ENCODE assay signal across 8 cellular contexts in the genomic region with DNA sequence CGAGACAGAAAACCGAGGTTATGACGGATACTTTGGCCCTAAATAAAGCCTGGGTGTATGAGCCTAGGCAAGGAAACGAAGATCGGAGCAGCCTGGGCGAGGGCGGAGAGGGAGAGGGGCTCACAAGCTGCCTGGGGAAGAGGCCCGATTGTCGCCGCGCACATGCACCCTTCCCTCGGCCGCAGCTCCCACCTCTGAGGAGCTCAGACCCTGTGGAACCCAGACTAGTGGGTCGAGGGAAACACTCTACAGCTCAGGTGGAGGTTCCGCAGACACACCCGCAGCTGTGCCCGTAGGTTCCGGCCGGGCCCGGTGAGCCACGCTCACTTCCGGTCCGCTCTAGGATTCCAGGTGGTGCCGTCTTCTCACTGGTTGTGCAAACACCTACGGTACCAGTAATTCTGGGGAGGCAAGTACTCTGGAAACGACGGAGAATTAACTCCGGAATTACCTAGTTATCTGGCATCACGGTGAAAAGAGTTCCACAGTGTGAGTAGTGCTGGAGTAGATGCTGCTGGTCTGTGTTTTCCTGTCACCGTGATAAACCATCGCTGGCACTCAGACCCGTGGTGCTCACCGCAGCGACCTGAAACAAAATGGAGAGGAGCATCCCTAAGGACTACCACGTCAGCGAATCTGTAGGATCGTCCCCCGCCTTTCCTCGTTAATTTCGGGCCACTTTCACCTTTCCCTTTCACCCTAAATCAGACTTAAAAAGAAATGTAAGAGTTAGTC.
DNase-seq lines count a peak whose midpoint lies in the region; ATAC-seq, FAIRE-seq and TF ChIP-seq lines count a peak whose summit lies in the region.

No MANE protein-coding gene starts in this region.

- H2AK5ac ChIP-seq in H1 (ENCODE audit: low read depth, low read length), result no peak overlapping the region

- H3K27me3 ChIP-seq in H1 (replicated peaks in 1 of 4; ENCODE audit: control insufficient read depth in 3 of 4, extremely low read depth in 1 of 4, insufficient read depth in 3 of 4, low read length in 3 of 4), result peaks cover 0 to 2% (median under 1%) of the 10 kb centered on the region in 4 experiments; a peak in 3 of 7 replicates

- H3K23ac ChIP-seq in H1 (ENCODE audit: insufficient read length), result no peak overlapping the region

- H2BK20ac ChIP-seq in H1 (ENCODE audit: low read length), result no peak overlapping the region

- H2BK12ac ChIP-seq in H1 (ENCODE audit: low read depth, low read length), result 0 out of 2 replicates have a peak overlapping the region, but pooled peaks have one; percentile 20

- peak overlapping the region; percentile 75 for H3K56ac ChIP-seq in H1 (replicated peaks; ENCODE audit: insufficient read length, low read depth, low read length)

- H4K91ac ChIP-seq in H1 (replicated peaks; ENCODE audit: insufficient read length, low read length), result peak overlapping the region; percentile 25

- peak overlapping the region; percentile 83 for H4K5ac ChIP-seq in H1 (ENCODE audit: insufficient read length, low read depth, low read length)

- H3K4me2 ChIP-seq in H1 (ENCODE audit: insufficient read depth in 1 of 2, low read depth in 2 of 2, low read length in 2 of 2), result peak overlapping the region; percentile 84 to 97

- ATAC-seq in GM18511 (IDR thresholded peaks at IDR 0.05; ENCODE audit: unreplicated experiment) (peak; percentile 88), HG02870 (IDR thresholded peaks at IDR 0.05; ENCODE audit: unreplicated experiment) (peak; percentile 79)

- no peak overlapping the region for H2BK120ac ChIP-seq in H1 (replicated peaks; ENCODE audit: low read depth, low read length)

- peak overlapping the region; percentile 79 for H3K18ac ChIP-seq in H1 (ENCODE audit: extremely low read depth, low read length)

- peak; percentile 66 for FAIRE-seq in H1 (lab: Jason Lieb, UNC)

- POLR2A ChIA-PET in activated CD4-positive, alpha-beta memory T cell treated with anti-CD3 and anti-CD28 coated beads, Interleukin-2, amount 10 ng/mL, durations not matched to agents 7 days and 5 days (lab: Charles Lee), result no interaction called here
- POLR2A ChIA-PET in H1 (lab: Charles Lee; ENCODE audit: partially characterized antibody), result interaction anchor here (0.8 to 2.7 kb wide), 14 partner anchors 9 to 171 kb away, joined by 3 to 8 read pairs (median 4); a partner anchor contains a TSS

- peak overlapping the region; percentile 79 for H3K27ac ChIP-seq in H1 (ENCODE audit: low read depth, low read length)

- no peak overlapping the region for H3K27ac Mint-ChIP-seq in activated CD4-positive, alpha-beta memory T cell treated with anti-CD3 and anti-CD28 coated beads, Interleukin-2, amount 10 ng/mL, durations not matched to agents 7 days and 5 days

- no peaks in the 10 kb centered on the region; a peak in 1 of 4 replicates for H3K79me2 ChIP-seq in H1 (ENCODE audit: control insufficient read depth in 1 of 2, insufficient read depth in 2 of 2, low read length in 2 of 2)

- no peaks in the 10 kb centered on the region for H3K36me3 ChIP-seq in H1 (ENCODE audit: control insufficient read depth in 2 of 4, insufficient read depth in 4 of 4, low read length in 3 of 4)

- TF ChIP-seq CTCF in H1 (IDR thresholded peaks at IDR 0.05; ENCODE audit: control extremely low read depth in 1 of 3, insufficient read depth in 1 of 3, low read depth in 1 of 3, low read length in 3 of 3), result no peak

- H2AFZ ChIP-seq in H1 (ENCODE audit: low read length), result peak overlapping the region; percentile 100

- peak overlapping the region; percentile 63 for H3K4me3 Mint-ChIP-seq in activated CD4-positive, alpha-beta memory T cell treated with anti-CD3 and anti-CD28 coated beads, Interleukin-2, amount 10 ng/mL, durations not matched to agents 7 days and 5 days

- WGBS in H1 (ENCODE audit: extremely low coverage in 1 of 2, insufficient coverage in 1 of 2, insufficient read length in 1 of 2, insufficient replicate concordance in 2 of 2, low coverage in 1 of 2, low lambda C conversion rate in 2 of 2, missing lambda C conversion rate in 1 of 2), 2 experiments, result 1% methylated on average over 37 of the region's 40 CpGs; no CpG with 5 or more reads in 1 of the 2 experiments

- H2BK15ac ChIP-seq in H1 (ENCODE audit: low read length), result no peak overlapping the region

- CTCF ChIA-PET in activated CD4-positive, alpha-beta memory T cell treated with anti-CD3 and anti-CD28 coated beads, Interleukin-2, amount 10 ng/mL, durations not matched to agents 7 days and 5 days (lab: Charles Lee), result interaction anchor here (1.0 kb wide), 1 partner anchor 1283 kb away, joined by 3 read pairs; no protein-coding TSS in a partner anchor
- CTCF ChIA-PET in H1 (lab: Charles Lee; ENCODE audit: partially characterized antibody), result interaction anchor here (0.6 to 1.2 kb wide), 3 partner anchors 44 to 992 kb away, joined by 3 to 5 read pairs (median 4); no protein-coding TSS in a partner anchor

- peak overlapping the region; percentile 63 to 86 (median 80) for H3K9ac ChIP-seq in H1 (replicated peaks in 1 of 4; ENCODE audit: extremely low read depth in 1 of 4, low read depth in 3 of 4, low read length in 3 of 4)

- peak overlapping the region; percentile 90; the same call in 1 of the 2 replicates for H4K8ac ChIP-seq in H1 (ENCODE audit: extremely low read depth, insufficient read depth, low read length)

- no peak overlapping the region for H3K14ac ChIP-seq in H1 (ENCODE audit: insufficient read length)

- H3K4me1 ChIP-seq in H1 (replicated peaks in 1 of 4; ENCODE audit: control insufficient read depth in 3 of 4, insufficient read depth in 4 of 4, low read length in 3 of 4), result peaks cover 0 to 3% (median 1%) of the 10 kb centered on the region in 4 experiments; a peak in 4 of 7 replicates

- peaks cover 77% of the 10 kb centered on the region for H3K27me3 Mint-ChIP-seq in activated CD4-positive, alpha-beta memory T cell treated with anti-CD3 and anti-CD28 coated beads, Interleukin-2, amount 10 ng/mL, durations not matched to agents 7 days and 5 days

- peaks cover 18% of the 10 kb centered on the region for H3K23me2 ChIP-seq in H1 (ENCODE audit: low read depth, low read length)

- H3K79me1 ChIP-seq in H1 (ENCODE audit: low read depth, low read length), result no peaks in the 10 kb centered on the region

- H4K20me1 ChIP-seq in H1 (replicated peaks in 1 of 2; ENCODE audit: control insufficient read depth in 1 of 2, insufficient read depth in 2 of 2, low read length in 2 of 2), result no peaks in the 10 kb centered on the region

- TF ChIP-seq RAD21 in H1 (IDR thresholded peaks at IDR 0.05 in 1 of 2, conservative IDR thresholded peaks at IDR 0.05 in 1 of 2; ENCODE audit: low read depth in 2 of 2, low read length in 2 of 2), result no peak; a peak in 1 of 4 replicates

- H3K4me1 Mint-ChIP-seq in activated CD4-positive, alpha-beta memory T cell treated with anti-CD3 and anti-CD28 coated beads, Interleukin-2, amount 10 ng/mL, durations not matched to agents 7 days and 5 days, result peaks cover 34% of the 10 kb centered on the region

- H3K36me3 Mint-ChIP-seq in activated CD4-positive, alpha-beta memory T cell treated with anti-CD3 and anti-CD28 coated beads, Interleukin-2, amount 10 ng/mL, durations not matched to agents 7 days and 5 days (ENCODE audit: low read depth), result peaks cover 5% of the 10 kb centered on the region

- H2BK5ac ChIP-seq in H1 (ENCODE audit: low read depth, low read length), result peak overlapping the region; percentile 37

- TF ChIP-seq EP300 in H1 (IDR thresholded peaks at IDR 0.05; ENCODE audit: borderline replicate concordance in 1 of 2, low read depth in 2 of 2, low read length in 2 of 2), result no peak

- H3K9me3 ChIP-seq in H1 (ENCODE audit: insufficient read depth in 2 of 2, low read depth in 1 of 2, low read length in 1 of 2), result no peaks in the 10 kb centered on the region

- H3K9me3 Mint-ChIP-seq in activated CD4-positive, alpha-beta memory T cell treated with anti-CD3 and anti-CD28 coated beads, Interleukin-2, amount 10 ng/mL, durations not matched to agents 7 days and 5 days, result peaks cover 2% of the 10 kb centered on the region

- peak; percentile 80 for DNase-seq in NCI-H2196 (lab: John Stamatoyannopoulos, UW; ENCODE audit: unreplicated experiment)
- DNase-seq in activated CD4-positive, alpha-beta memory T cell treated with anti-CD3 and anti-CD28 coated beads, Interleukin-2, amount 10 ng/mL, durations not matched to agents 7 days and 5 days, result peak; percentile 55
- peak; percentile 64 to 85 for DNase-seq in H1 (ENCODE audit: low read depth in 1 of 2, low spot score in 2 of 2)
- peak; percentile 51 for DNase-seq in mucosa of gallbladder (ENCODE audit: low spot score)
- peak; percentile 33 for DNase-seq in stimulated activated CD8-positive, alpha-beta memory T cell treated with anti-CD3 and anti-CD28 coated beads, Interleukin-7, amount 100 ng/mL, for 24 hours (ENCODE audit: low read depth)
- no peak for DNase-seq in MV-4-11 (lab: John Stamatoyannopoulos, UW)

- H3K4ac ChIP-seq in H1 (replicated peaks; ENCODE audit: insufficient read length, low read depth, low read length), result no peak overlapping the region

- peak overlapping the region; percentile 74 to 99 (median 98) for H3K4me3 ChIP-seq in H1 (ENCODE audit: extremely low read depth in 1 of 4, insufficient read depth in 2 of 4, low read depth in 3 of 4, low read length in 4 of 4)

- peak; percentile 46 to 88 for TF ChIP-seq POLR2A in H1 (IDR thresholded peaks at IDR 0.05; ENCODE audit: control extremely low read depth in 1 of 2, low read depth in 2 of 2, low read length in 2 of 2)

TF ChIP-seq in H1, 55 proteins besides CTCF, POLR2A, EP300 and RAD21 (continues in another document):
- TF ChIP-seq, protein P1, sequence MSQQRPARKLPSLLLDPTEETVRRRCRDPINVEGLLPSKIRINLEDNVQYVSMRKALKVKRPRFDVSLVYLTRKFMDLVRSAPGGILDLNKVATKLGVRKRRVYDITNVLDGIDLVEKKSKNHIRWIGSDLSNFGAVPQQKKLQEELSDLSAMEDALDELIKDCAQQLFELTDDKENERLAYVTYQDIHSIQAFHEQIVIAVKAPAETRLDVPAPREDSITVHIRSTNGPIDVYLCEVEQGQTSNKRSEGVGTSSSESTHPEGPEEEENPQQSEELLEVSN (IDR thresholded peaks at IDR 0.05), result peak; percentile 73
- TF ChIP-seq SP2 (IDR thresholded peaks at IDR 0.05; ENCODE audit: low read length) (peak; percentile 84), POLR2AphosphoS5 (IDR thresholded peaks at IDR 0.05; ENCODE audit: low read depth, low read length) (peak; percentile 75), CBX5 (IDR thresholded peaks at IDR 0.05; ENCODE audit: low read depth, low read length) (no peak), CTBP2 (IDR thresholded peaks at IDR 0.05; ENCODE audit: borderline replicate concordance, insufficient read depth, insufficient read length, low read length) (no peak), CHD2 (IDR thresholded peaks at IDR 0.05; ENCODE audit: low read length) (no peak), SIN3A (conservative IDR thresholded peaks at IDR 0.05 in 1 of 2, IDR thresholded peaks at IDR 0.05 in 1 of 2; ENCODE audit: low read depth in 1 of 2, low read length in 2 of 2) (peak; percentile 78 to 92; a peak in 2 of 4 replicates), TEAD4 (IDR thresholded peaks at IDR 0.05; ENCODE audit: low read depth, low read length) (peak; percentile 56; the same call in 1 of the 2 replicates), SAP30 (IDR thresholded peaks at IDR 0.05; ENCODE audit: insufficient read depth, insufficient replicate concordance, low read length) (peak; percentile 33), SRF (IDR thresholded peaks at IDR 0.05; ENCODE audit: low read depth, low read length) (no peak), JUN (IDR thresholded peaks at IDR 0.05; ENCODE audit: low read depth, low read length) (no peak)
